In genomic region chr2:29106980-29107388, GRCh38 we compare ENCODE assay signal across 16 cellular contexts. TPM values are rescaled to one million over a fixed set of nuclear protein-coding genes. Genes with fewer than 3 reads are reported as not detected.
DNase-seq lines count a peak whose midpoint lies in the region; ATAC-seq and TF ChIP-seq lines count a peak whose summit lies in the region.
"Had no signal": no experiment of that assay in that cellular context is flagged by ENCODE, and none has a peak within 500 bp of the region (broad histone marks: within the 10 kb centered on the region; RNA-seq: fewer than 3 reads in every experiment).

No MANE protein-coding gene starts in this region.

- no peak overlapping the region for H3K27ac Mint-ChIP-seq in natural killer cell
- H3K27ac Mint-ChIP-seq: activated naive CD4-positive, alpha-beta T cell treated with anti-CD3 and anti-CD28 coated beads, Interleukin-2, amount 10 ng/mL, durations not matched to agents 7 days and 5 days; dendritic cell treated with granulocyte-macrophage colony-stimulating factor and Interleukin-4, amounts not matched to agents 40 ng/mL and 50 ng/mL, for 4 days; nephron progenitor cell had no signal

- H3K9me3 Mint-ChIP-seq in natural killer cell: no peaks in the 10 kb centered on the region
- H3K9me3 Mint-ChIP-seq: activated naive CD4-positive, alpha-beta T cell treated with anti-CD3 and anti-CD28 coated beads, Interleukin-2, amount 10 ng/mL, durations not matched to agents 7 days and 5 days; dendritic cell treated with granulocyte-macrophage colony-stimulating factor and Interleukin-4, amounts not matched to agents 40 ng/mL and 50 ng/mL, for 4 days; nephron progenitor cell had no signal

- intact Hi-C loops in natural killer cell (cut with micrococcal nuclease): no loop called here

- H3K27me3 Mint-ChIP-seq in natural killer cell (ENCODE audit: low read depth in 2 of 2): peaks cover 2 to 10% of the 10 kb centered on the region in 2 donors
- H3K27me3 Mint-ChIP-seq: dendritic cell treated with granulocyte-macrophage colony-stimulating factor and Interleukin-4, amounts not matched to agents 40 ng/mL and 50 ng/mL, for 4 days had no signal

- no peak for ATAC-seq in natural killer cell

- TF ChIP-seq CTCF in natural killer cell (IDR thresholded peaks at IDR 0.05): no peak

- peaks cover 0 to 5% of the 10 kb centered on the region in 2 donors for H3K4me1 Mint-ChIP-seq in natural killer cell
- H3K4me1 Mint-ChIP-seq: nephron progenitor cell had no signal

- DNase-seq in NCI-H748 (lab: John Stamatoyannopoulos, UW; ENCODE audit: unreplicated experiment) (peak; percentile 40), NCI-H748 treated with DMSO at 0.1 percent for 48 hours (lab: John Stamatoyannopoulos, UW) (no peak), RPMI7951 (ENCODE audit: low read depth) (peak; percentile 53), fibroblast of peridontal ligament (ENCODE audit: extremely low read depth) (peak; percentile 71), natural killer cell (no peak), NCI-H446 treated with DMSO at 0.1 percent for 48 hours (lab: John Stamatoyannopoulos, UW) (no peak), cerebellar cortex (ENCODE audit: low spot score) (no peak)
- no peak for DNase-seq in activated naive CD4-positive, alpha-beta T cell treated with anti-CD3 and anti-CD28 coated beads, Interleukin-2, amount 50 U/mL, for 16 hours
- DNase-seq: ACHN; activated naive CD4-positive, alpha-beta T cell treated with anti-CD3 and anti-CD28 coated beads, Interleukin-2, amount 10 ng/mL, durations not matched to agents 7 days and 5 days; DND-41; nephron progenitor cell; transverse colon had no signal

- H3K36me3 Mint-ChIP-seq in natural killer cell: no peaks in the 10 kb centered on the region
- H3K36me3 Mint-ChIP-seq: activated naive CD4-positive, alpha-beta T cell treated with anti-CD3 and anti-CD28 coated beads, Interleukin-2, amount 10 ng/mL, durations not matched to agents 7 days and 5 days had no signal

- no peak overlapping the region for H3K4me3 Mint-ChIP-seq in natural killer cell
- H3K4me3 Mint-ChIP-seq: activated naive CD4-positive, alpha-beta T cell treated with anti-CD3 and anti-CD28 coated beads, Interleukin-2, amount 10 ng/mL, durations not matched to agents 7 days and 5 days; dendritic cell treated with granulocyte-macrophage colony-stimulating factor and Interleukin-4, amounts not matched to agents 40 ng/mL and 50 ng/mL, for 4 days; nephron progenitor cell had no signal

RNA-seq across cellular contexts. Expression of gene CLIP4, which starts 8.2 kb away (rescaled TPM):
- total RNA-seq in RPMI7951 (2014; rRNA removed; shearing (Covaris generic)): 38.0 and 40.3 TPM in 2 replicates
- total RNA-seq in natural killer cell: 10 to 100 TPM; 56.8 to 88.0 (median 72.6) TPM

RNA-seq across cellular contexts. Expression of gene PCARE, which starts 32.7 kb away (rescaled TPM):
- not detected in 2 replicates for total RNA-seq in RPMI7951 (2014; rRNA removed; shearing (Covaris generic))
- not detected for total RNA-seq in natural killer cell
- total RNA-seq: activated CD8-positive, alpha-beta memory T cell treated with anti-CD3 and anti-CD28 coated beads for 36 hours; glomerular endothelial cell had no signal

Comparison
In these comparisons a context has a peak if more than half of its experiments do, and no peak if none do; other contexts are left out.
1. DNase-seq: peak in NCI-H748 (single experiment), RPMI7951 (single experiment) and fibroblast of peridontal ligament (single experiment); none in NCI-H748 treated with DMSO at 0.1 percent for 48 hours (single experiment), natural killer cell (single experiment), NCI-H446 treated with DMSO at 0.1 percent for 48 hours (single experiment), cerebellar cortex (single experiment) and activated naive CD4-positive, alpha-beta T cell treated with anti-CD3 and anti-CD28 coated beads, Interleukin-2, amount 50 U/mL, for 16 hours (single experiment).